24 cellular contexts compared by ENCODE assay signal in genomic region chr20:60220655-60221054, GRCh38.
"Had no signal": no experiment of that assay in that cellular context is flagged by ENCODE, and none has a peak within 500 bp of the region (broad histone marks: within the 10 kb centered on the region; RNA-seq: fewer than 3 reads in every experiment).

No MANE protein-coding gene starts in this region.

- H3K9ac ChIP-seq: neural progenitor cell, parathyroid adenoma had no signal

- H3K79me2 ChIP-seq: parathyroid adenoma had no signal

- H3K27me3 ChIP-seq: neural progenitor cell, ovary, right lobe of liver, thyroid gland, tibial nerve, upper lobe of left lung, vagina had no signal

- ATAC-seq: right cardiac atrium; right lobe of liver; stimulated activated effector memory CD8-positive, alpha-beta T cell treated with anti-CD3 and anti-CD28 coated beads, Interleukin-12 subunit alpha, Interleukin-12 subunit beta, amount 100 ng/mL, for 72 hours; stimulated activated naive B cell treated with anti-CD40 and anti-IgM and Interleukin-4, amounts not matched to agents 10 μg/mL and 1 μg/mL and 100 μg/mL, for 72 hours had no signal

- DNase-seq: occipital lobe; ovary; posterior cingulate gyrus; psoas muscle; right cardiac atrium; right lobe of liver; sigmoid colon; small intestine; stimulated activated CD4-positive, alpha-beta T cell treated with anti-CD3 and anti-CD28 coated beads, Interleukin-15, amount 100 ng/mL, for 24 hours; stimulated activated CD4-positive, alpha-beta T cell treated with anti-CD3 and anti-CD28 coated beads, Interleukin-2, amount 100 ng/mL, for 24 hours; stimulated activated CD4-positive, alpha-beta T cell treated with anti-CD3 and anti-CD28 coated beads, Interleukin-2, amount 100 ng/mL, for 48 hours; stimulated activated CD4-positive, alpha-beta T cell treated with anti-CD3 and anti-CD28 coated beads, Interleukin-4, amount 100 ng/mL, for 24 hours; stimulated activated naive B cell treated with anti-CD40 and anti-IgM and Interleukin-4, amounts not matched to agents 10 μg/mL and 1 μg/mL and 100 μg/mL, for 72 hours; stimulated activated naive CD4-positive, alpha-beta T cell treated with Interleukin-2 at 50 U/mL for 16 hours; stomach; thyroid gland; trophoblast cell; upper lobe of left lung had no signal

- H3K4me1 ChIP-seq: neural progenitor cell, psoas muscle, right lobe of liver, sigmoid colon, stomach, tibial nerve, upper lobe of left lung, vagina had no signal

- H2AFZ ChIP-seq: neural progenitor cell, parathyroid adenoma had no signal

- H3K36me3 ChIP-seq: neural progenitor cell, ovary, right lobe of liver, sigmoid colon, stomach, thoracic aorta, thyroid gland, tibial nerve, upper lobe of left lung, vagina had no signal

- H3K4me3 ChIP-seq: neural progenitor cell, ovary, psoas muscle, right lobe of liver, sigmoid colon, stomach, thoracic aorta, thyroid gland, tibial nerve, upper lobe of left lung, vagina had no signal

- H3K27ac ChIP-seq: neural progenitor cell, ovary, parathyroid adenoma, psoas muscle, right lobe of liver, sigmoid colon, stomach, thoracic aorta, thyroid gland, tibial nerve, upper lobe of left lung, vagina had no signal

- H3K4me2 ChIP-seq: neural progenitor cell had no signal

- H3K9me3 ChIP-seq: ovary, psoas muscle, right lobe of liver, sigmoid colon, stomach, thoracic aorta, thyroid gland, tibial nerve, upper lobe of left lung, vagina had no signal
